ENCODE assay signal across 9 cellular contexts in genomic region chr11:72969894-72970335, GRCh38.
DNase-seq lines count a peak whose midpoint lies in the region; ATAC-seq, FAIRE-seq and TF ChIP-seq lines count a peak whose summit lies in the region.
"Had no signal": no experiment of that assay in that cellular context is flagged by ENCODE, and none has a peak within 500 bp of the region (broad histone marks: within the 10 kb centered on the region; RNA-seq: fewer than 3 reads in every experiment).

No MANE protein-coding gene starts in this region.

- H3K9me1 ChIP-seq in keratinocyte (ENCODE audit: control insufficient read depth, extremely low read depth, insufficient read depth, low read length) = no peaks in the 10 kb centered on the region

- no peaks in the 10 kb centered on the region for H3K36me3 ChIP-seq in keratinocyte (ENCODE audit: control insufficient read depth in 2 of 2, extremely low read depth in 1 of 2, insufficient read depth in 2 of 2, low read length in 2 of 2)

- H4K20me1 ChIP-seq in keratinocyte (ENCODE audit: control insufficient read depth, extremely low read depth, insufficient read depth, low read length) = no peaks in the 10 kb centered on the region

- H2AFZ ChIP-seq in keratinocyte (ENCODE audit: control insufficient read depth, low read length) = no peak overlapping the region
- H2AFZ ChIP-seq: parathyroid adenoma had no signal

- peaks cover 12% of the 10 kb centered on the region for H3K4me1 ChIP-seq in keratinocyte (ENCODE audit: control insufficient read depth, extremely low read depth, insufficient read depth, low read length)
- H3K4me1 ChIP-seq: parathyroid adenoma had no signal

- dilution Hi-C loops in keratinocyte (cut with MboI; ENCODE audit: extremely low pct_ligation_motif_present, low sequenced_read_pairs) = no loop called here

- H3K4me3 ChIP-seq in keratinocyte (ENCODE audit: control insufficient read depth in 2 of 3, extremely low read depth in 1 of 3, insufficient read depth in 2 of 3, low read depth in 1 of 3, low read length in 3 of 3) = no peak overlapping the region

- peak; percentile 17 for TF ChIP-seq POLR2A in GM18505 (IDR thresholded peaks at IDR 0.05; ENCODE audit: borderline replicate concordance, extremely low read depth, insufficient read depth, insufficient read length)

- no peak for FAIRE-seq in keratinocyte (lab: Jason Lieb, UNC)

- no peaks in the 10 kb centered on the region for H3K79me2 ChIP-seq in keratinocyte (ENCODE audit: control insufficient read depth, insufficient read depth, low read length)
- H3K79me2 ChIP-seq: parathyroid adenoma had no signal

- ATAC-seq in GM18505 (IDR thresholded peaks at IDR 0.05; ENCODE audit: unreplicated experiment) (peak; percentile 61), HG02759 (IDR thresholded peaks at IDR 0.05; ENCODE audit: unreplicated experiment) (peak; percentile 79)

- H3K9ac ChIP-seq in keratinocyte (ENCODE audit: control insufficient read depth, extremely low read depth, insufficient read depth, low read length) = no peak overlapping the region
- H3K9ac ChIP-seq: parathyroid adenoma had no signal

- no peak for TF ChIP-seq CTCF in keratinocyte (optimal IDR thresholded peaks at IDR 0.05 in 1 of 3, IDR thresholded peaks at IDR 0.05 in 1 of 3, conservative IDR thresholded peaks at IDR 0.05 in 1 of 3; ENCODE audit: extremely low read depth in 1 of 3, insufficient read depth in 2 of 3, low read length in 3 of 3)

- H3K27me3 ChIP-seq in keratinocyte (ENCODE audit: control insufficient read depth, extremely low read depth, insufficient read depth, low read length) = no peaks in the 10 kb centered on the region

- H3K27ac ChIP-seq in keratinocyte (ENCODE audit: control insufficient read depth, insufficient read depth, low read length) = peak overlapping the region; percentile 41
- no peak overlapping the region for H3K27ac ChIP-seq in caudate nucleus (ENCODE audit: low read depth, low read length)
- H3K27ac ChIP-seq: parathyroid adenoma had no signal

- DNase-seq in SIG-M5 (lab: John Stamatoyannopoulos, UW) (peak; percentile 11), keratinocyte (ENCODE audit: low read depth, low spot score) (no peak), NCI-H2227 treated with DMSO at 0.1 percent for 48 hours (lab: John Stamatoyannopoulos, UW) (no peak), caudate nucleus (lab: John Stamatoyannopoulos, UW) (no peak), SKM-1 treated with dmso at 0.1 percent for 144 hours (lab: John Stamatoyannopoulos, UW; ENCODE audit: unreplicated experiment) (no peak), SKM-1 (lab: John Stamatoyannopoulos, UW; ENCODE audit: unreplicated experiment) (no peak)

- no peaks in the 10 kb centered on the region for H3K9me3 ChIP-seq in keratinocyte (ENCODE audit: control insufficient read depth, low read depth, low read length)

- peak overlapping the region; percentile 45 for H3K4me2 ChIP-seq in keratinocyte (ENCODE audit: control insufficient read depth, extremely low read depth, insufficient read depth, low read depth, low read length)
